9 cellular contexts compared by ENCODE assay signal in the genomic region with DNA sequence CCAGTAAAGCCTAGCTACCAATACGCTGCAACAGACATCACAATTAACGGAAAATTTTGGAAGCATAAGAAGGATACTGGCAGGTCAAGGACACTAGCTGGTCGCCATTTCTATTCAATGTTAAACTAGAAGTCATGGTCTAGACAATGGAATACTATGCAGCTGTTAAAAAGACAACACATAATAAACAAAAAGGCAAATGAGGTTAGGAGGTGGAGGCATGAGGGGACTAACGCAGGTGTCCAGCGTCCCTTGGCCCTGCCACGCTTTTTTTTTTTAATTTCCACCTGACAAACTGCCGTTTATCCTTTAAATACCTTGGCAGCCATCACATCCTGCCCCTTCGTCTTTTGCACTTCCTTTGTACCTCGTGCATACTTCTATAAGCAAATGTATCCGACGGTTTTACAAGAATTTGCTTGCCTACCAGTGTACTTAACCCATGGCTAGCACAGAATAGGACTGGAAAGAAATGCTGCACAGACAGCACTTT. TPM values are rescaled to one million over a fixed set of nuclear protein-coding genes. Genes with fewer than 3 reads are reported as not detected.
DNase-seq lines count a peak whose midpoint lies in the region; ATAC-seq, FAIRE-seq and TF ChIP-seq lines count a peak whose summit lies in the region.
"Had no signal": no experiment of that assay in that cellular context is flagged by ENCODE, and none has a peak within 500 bp of the region (broad histone marks: within the 10 kb centered on the region; RNA-seq: fewer than 3 reads in every experiment).

No MANE protein-coding gene starts in this region.

- WGBS in K562 (ENCODE audit: insufficient coverage, low coverage, missing lambda C conversion rate) = 31% methylated on average over 11 of the region's 11 CpGs
- WGBS in lung, 2 donors = 35 to 40% methylated on average over 11 of the region's 11 CpGs

- H3K27me3 ChIP-seq in K562 (ENCODE audit: control insufficient read depth in 2 of 2, insufficient read depth in 2 of 2, low read length in 2 of 2) = peaks cover 12 to 18% of the 10 kb centered on the region in 2 experiments; a peak in 4 of 5 replicates
- H3K27me3 ChIP-seq in lung (ENCODE audit: control insufficient read depth, insufficient read depth) = no peaks in the 10 kb centered on the region

- in situ Hi-C loops in K562 (cut with MboI) = loop anchor here (10.0 kb wide), 1 partner anchor 261 kb away; no protein-coding TSS in a partner anchor

- TF ChIP-seq CTCF in K562 (IDR thresholded peaks at IDR 0.05 in 2 of 3, conservative IDR thresholded peaks at IDR 0.05 in 1 of 3; ENCODE audit: insufficient read depth in 2 of 3, low read depth in 1 of 3, low read length in 3 of 3) (no peak), lung (IDR thresholded peaks at IDR 0.05; ENCODE audit: control extremely low read depth, extremely low read depth) (no peak), type B pancreatic cell (conservative IDR thresholded peaks at IDR 0.05) (no peak)

- no peaks in the 10 kb centered on the region for H3K9me3 ChIP-seq in K562 (replicated peaks; ENCODE audit: control insufficient read depth, insufficient read depth, low read depth, low read length)
- no peaks in the 10 kb centered on the region for H3K9me3 ChIP-seq in lung (ENCODE audit: control insufficient read depth in 2 of 2, insufficient read depth in 1 of 2, low read length in 1 of 2)

- H3K27ac Mint-ChIP-seq in activated naive CD4-positive, alpha-beta T cell treated with anti-CD3 and anti-CD28 coated beads, Interleukin-2, amount 10 ng/mL, durations not matched to agents 7 days and 5 days = no peak overlapping the region
- peak overlapping the region; percentile 87 for H3K27ac Mint-ChIP-seq in type B pancreatic cell

- no peaks in the 10 kb centered on the region for H3K36me3 Mint-ChIP-seq in activated naive CD4-positive, alpha-beta T cell treated with anti-CD3 and anti-CD28 coated beads, Interleukin-2, amount 10 ng/mL, durations not matched to agents 7 days and 5 days
- no peaks in the 10 kb centered on the region for H3K36me3 Mint-ChIP-seq in type B pancreatic cell

- peak overlapping the region; percentile 69 for H3K4me2 ChIP-seq in K562 (ENCODE audit: insufficient read depth, low read length)

- H3K4me3 ChIP-seq in K562 = peak overlapping the region; percentile 41
- peak overlapping the region; percentile 52 for H3K4me3 ChIP-seq in lung

- no peak for DNase-seq in activated naive CD4-positive, alpha-beta T cell treated with anti-CD3 and anti-CD28 coated beads, Interleukin-2, amount 10 ng/mL, durations not matched to agents 7 days and 5 days
- no peak for DNase-seq in activated naive CD4-positive, alpha-beta T cell (lab: John Stamatoyannopoulos, UW)
- DNase-seq in K562 (ENCODE audit: extremely low read depth in 1 of 4, low spot score in 3 of 4) (no peak), lung (ENCODE audit: low spot score) (no peak), type B pancreatic cell (ENCODE audit: extremely low spot score, unreplicated experiment) (no peak), NCI-H2029 treated with DMSO at 0.1 percent for 48 hours (lab: John Stamatoyannopoulos, UW) (no peak), NCI-H526 treated with DMSO at 0.1 percent for 48 hours (lab: John Stamatoyannopoulos, UW) (no peak)

- H3K4me1 ChIP-seq in K562 (replicated peaks in 1 of 2; ENCODE audit: control insufficient read depth in 2 of 2, insufficient read depth in 2 of 2, low read length in 2 of 2) (peaks cover 0 to 12% of the 10 kb centered on the region in 2 experiments; a peak in 2 of 5 replicates), lung (ENCODE audit: control insufficient read depth in 2 of 2, insufficient read depth in 2 of 2, low read length in 2 of 2) (peaks cover 2 to 6% of the 10 kb centered on the region in 2 donors)

- H3K9ac ChIP-seq in K562 (ENCODE audit: insufficient read depth in 1 of 2, low read depth in 2 of 2, low read length in 2 of 2) = peak overlapping the region in 1 of 2 experiments; percentile 80; a peak in 2 of 4 replicates

- H3K4me1 Mint-ChIP-seq in activated naive CD4-positive, alpha-beta T cell treated with anti-CD3 and anti-CD28 coated beads, Interleukin-2, amount 10 ng/mL, durations not matched to agents 7 days and 5 days = peaks cover 13% of the 10 kb centered on the region
- H3K4me1 Mint-ChIP-seq in type B pancreatic cell (ENCODE audit: unreplicated experiment) = peaks cover 10% of the 10 kb centered on the region

- intact Hi-C loops in K562 (cut with micrococcal nuclease) = no loop called here

- H3K9me1 ChIP-seq in K562 (ENCODE audit: control insufficient read depth, insufficient read depth, low read length) = no peaks in the 10 kb centered on the region

- peak overlapping the region; percentile 57 for H2AFZ ChIP-seq in K562 (ENCODE audit: low read depth, low read length)

- H3K4me3 Mint-ChIP-seq in activated naive CD4-positive, alpha-beta T cell treated with anti-CD3 and anti-CD28 coated beads, Interleukin-2, amount 10 ng/mL, durations not matched to agents 7 days and 5 days = peak overlapping the region; percentile 82
- H3K4me3 Mint-ChIP-seq in type B pancreatic cell = peak overlapping the region; percentile 96

- H3K79me2 ChIP-seq in K562 (ENCODE audit: control insufficient read depth, insufficient read depth, low read length) = no peaks in the 10 kb centered on the region

- H3K9me3 Mint-ChIP-seq in activated naive CD4-positive, alpha-beta T cell treated with anti-CD3 and anti-CD28 coated beads, Interleukin-2, amount 10 ng/mL, durations not matched to agents 7 days and 5 days = no peaks in the 10 kb centered on the region
- no peaks in the 10 kb centered on the region for H3K9me3 Mint-ChIP-seq in type B pancreatic cell

- H3K36me3 ChIP-seq in K562 (ENCODE audit: control insufficient read depth, insufficient read depth, low read length) (no peaks in the 10 kb centered on the region), lung (ENCODE audit: control insufficient read depth in 2 of 2, insufficient read depth in 2 of 2, low read length in 2 of 2) (no peaks in the 10 kb centered on the region)

- H3K27ac ChIP-seq in K562 (ENCODE audit: extremely low read depth, low read depth, low read length) (no peak overlapping the region), lung (ENCODE audit: low read depth in 1 of 2, low read length in 1 of 2) (peak overlapping the region; percentile 9 to 76)

- TF ChIP-seq RAD21 in K562 (CRISPR knock-in tag; conservative IDR thresholded peaks at IDR 0.05 in 1 of 2, IDR thresholded peaks at IDR 0.05 in 1 of 2) = no peak

- no peak for TF ChIP-seq POLR2A in K562 (conservative IDR thresholded peaks at IDR 0.05)

- CTCF ChIA-PET in activated naive CD4-positive, alpha-beta T cell treated with anti-CD3 and anti-CD28 coated beads, Interleukin-2, amount 10 ng/mL, durations not matched to agents 7 days and 5 days (lab: Charles Lee) = no interaction called here
- CTCF ChIA-PET in K562 (lab: Yijun Ruan, JAX; ENCODE audit: low intra/inter-chr PET ratio) = no interaction called here

- no peak for TF ChIP-seq EP300 in K562 (IDR thresholded peaks at IDR 0.05; ENCODE audit: low read length)

- H3K27me3 Mint-ChIP-seq in activated naive CD4-positive, alpha-beta T cell treated with anti-CD3 and anti-CD28 coated beads, Interleukin-2, amount 10 ng/mL, durations not matched to agents 7 days and 5 days = peaks cover 57% of the 10 kb centered on the region
- H3K27me3 Mint-ChIP-seq in type B pancreatic cell = peaks cover 13% of the 10 kb centered on the region

- no peak for FAIRE-seq in K562 (lab: Jason Lieb, UNC)

- no peaks in the 10 kb centered on the region for H4K20me1 ChIP-seq in K562 (replicated peaks; ENCODE audit: control insufficient read depth, insufficient read depth, low read length)

- no TSS peak for BruUV-seq in K562 (replicated peaks; lab: Mats Ljungman, UMichigan)

- ATAC-seq in K562 (no peak), lung (ENCODE audit: insufficient read depth, low FRiP score) (no peak), GM18909 (IDR thresholded peaks at IDR 0.05; ENCODE audit: poor library complexity, unreplicated experiment) (no peak)

- POLR2A ChIA-PET in K562 (lab: Yijun Ruan, JAX) = interaction anchor here (0.6 kb wide), 1 partner anchor 1220 kb away, joined by 3 read pairs; no protein-coding TSS in a partner anchor

TF ChIP-seq in K562, 482 proteins besides CTCF, POLR2A, EP300 and RAD21 (continues in another document):
- TF ChIP-seq TGIF2 (CRISPR knock-in tag; IDR thresholded peaks at IDR 0.05) = no peak

RNA-seq across cellular contexts. Expression of a gene that starts 0.7 kb away (rescaled TPM):
- 0.37 and 0.49 TPM in 2 replicates for total RNA-seq in K562 (2011; cell fraction: chromatin; rRNA removed; ENCODE audit: low replicate concordance)
- 0.26 and 0.67 TPM in 2 replicates for total RNA-seq in K562 (2011; cell fraction: nucleolus; rRNA removed)
- total RNA-seq in K562 (2011; cell fraction: nucleoplasm; rRNA removed) = 0.38 and 1.1 TPM in 2 replicates
- total RNA-seq in K562 (2014; rRNA removed) (0.36 and 1.5 TPM in 2 replicates), K562 (2014; rRNA removed; fragmentation: Illumina TruSeq; extraction: Trizol) (1.2 and 2.3 TPM in 2 replicates), K562 (2015; rRNA removed; fragmentation: Illumina TruSeq; extraction: Trizol) (2.1 and 2.3 TPM in 2 replicates), K562 (2021) (2.4 and 2.7 TPM in 2 replicates), lung (10 to 100 TPM; 12.7 to 16.4 TPM), type B pancreatic cell (ENCODE audit: low replicate concordance) (3.4 and 3.9 TPM in 2 replicates)
- polyA plus RNA-seq in K562 (2011; rRNA removed) (0.24 and 0.35 TPM in 2 replicates), K562 (2014; fragmentation: Illumina TruSeq; extraction: Trizol) (1.4 and 1.7 TPM in 2 replicates), K562 (2014; fragmentation: Nextera tagmentation; extraction: Ambion mirVana) (under 1 TPM; 0.35 to 0.52 TPM), K562 (2014; rRNA removed) (1.00 and 2.7 TPM in 2 replicates), lung (1 to 10 TPM; 5.3 to 8.6 TPM)
- polyA plus RNA-seq in K562 (2011; cell fraction: cytosol; rRNA removed) = 0.06 and 0.16 TPM in 2 replicates
- polyA plus RNA-seq in K562 (2011; cell fraction: nucleus; rRNA removed) = 0.88 and 2.0 TPM in 2 replicates
- 1.7 and 26.4 TPM in 2 replicates for polyA plus RNA-seq in K562 (2012)
- polyA minus RNA-seq in K562 (2011; rRNA and poly(A)+ RNA removed) = 0.11 and 0.84 TPM in 2 replicates
- polyA minus RNA-seq in K562 (2011; cell fraction: cytosol; rRNA and poly(A)+ RNA removed) = 0.19 TPM in 1 of 2 replicates, not detected in the other
- polyA minus RNA-seq in K562 (2011; cell fraction: nucleus; rRNA and poly(A)+ RNA removed) = 0.27 and 0.67 TPM in 2 replicates
- total RNA-seq: G401 had no signal
